ENCODE assay signal across 19 cellular contexts in genomic region chr4:38080575-38080974, GRCh38.
DNase-seq lines count a peak whose midpoint lies in the region; ATAC-seq, FAIRE-seq and TF ChIP-seq lines count a peak whose summit lies in the region.
"Had no signal": no experiment of that assay in that cellular context is flagged by ENCODE, and none has a peak within 500 bp of the region (broad histone marks: within the 10 kb centered on the region; RNA-seq: fewer than 3 reads in every experiment).

No MANE protein-coding gene starts in this region.

- TF ChIP-seq RAD21 in IMR-90 (IDR thresholded peaks at IDR 0.05; ENCODE audit: low read length) = no peak

- H3K56ac ChIP-seq in IMR-90 (ENCODE audit: extremely low read depth, insufficient read depth, low read length) = no peak overlapping the region

- H3K27ac Mint-ChIP-seq in chondrocyte (ENCODE audit: unreplicated experiment) = peak overlapping the region; percentile 58
- H3K27ac Mint-ChIP-seq in stimulated activated effector memory CD8-positive, alpha-beta T cell treated with anti-CD3 and anti-CD28 coated beads, Interleukin-12 subunit alpha, Interleukin-12 subunit beta, amount 100 ng/mL, for 72 hours = peak overlapping the region; percentile 32

- H4K5ac ChIP-seq in IMR-90 (ENCODE audit: low read depth, low read length) = no peak overlapping the region

- no peak for FAIRE-seq in small intestine (lab: Jason Lieb, UNC)
- FAIRE-seq: G401.6, H54 had no signal

- peaks cover 19 to 49% of the 10 kb centered on the region in 2 experiments; a peak in 3 of 4 replicates for H3K79me1 ChIP-seq in IMR-90 (ENCODE audit: low read depth in 1 of 2, low read length in 2 of 2)

- dilution Hi-C loops in IMR-90 (cut with HindIII; ENCODE audit: low sequenced_read_pairs, unreplicated experiment) = no loop called here

- H3K27me3 ChIP-seq in IMR-90 (ENCODE audit: control insufficient read depth, insufficient read depth, low read length) = no peaks in the 10 kb centered on the region
- no peaks in the 10 kb centered on the region for H3K27me3 ChIP-seq in mucosa of rectum (ENCODE audit: control insufficient read depth in 2 of 2, insufficient read depth in 2 of 2, low read length in 2 of 2)
- H3K27me3 ChIP-seq in small intestine (ENCODE audit: control insufficient read depth in 2 of 2, insufficient read depth in 2 of 2, low read length in 2 of 2) = no peaks in the 10 kb centered on the region
- H3K27me3 ChIP-seq in H7 (ENCODE audit: control insufficient read depth, insufficient read depth, low read length) = no peaks in the 10 kb centered on the region

- no TSS peak for BruUV-seq in IMR-90 (replicated peaks; lab: Mats Ljungman, UMichigan)

- H3K4me3 ChIP-seq in IMR-90 (ENCODE audit: insufficient read depth, low read depth, low read length) (no peak overlapping the region), mucosa of rectum (ENCODE audit: low read length in 2 of 2) (no peak overlapping the region), small intestine (ENCODE audit: low read depth in 1 of 2, low read length in 2 of 2) (no peak overlapping the region), H7 (ENCODE audit: insufficient read depth, low read depth, low read length) (no peak overlapping the region)

- intact Hi-C loops in IMR-90 (cut with micrococcal nuclease) = loop anchor here (5.0 kb wide), 1 partner anchor 52 kb away; no protein-coding TSS in a partner anchor

- DNase-seq in IMR-90 (no peak), chondrocyte (ENCODE audit: low spot score) (no peak), LoVo (ENCODE audit: low spot score) (no peak), NCI-H226 (no peak), small intestine (no peak), H7 (no peak)
- no peak for DNase-seq in stimulated activated effector memory CD8-positive, alpha-beta T cell treated with anti-CD3 and anti-CD28 coated beads, Interleukin-12 subunit alpha, Interleukin-12 subunit beta, amount 100 ng/mL, for 72 hours (ENCODE audit: low spot score in 2 of 2)
- DNase-seq: ACHN, HFFc6, NCI-H1417 treated with DMSO at 0.1 percent for 48 hours, NCI-H187 treated with DMSO at 0.1 percent for 48 hours, NCI-H2227 treated with DMSO at 0.1 percent for 48 hours, NCI-H524, NCI-H82, OCI-M1, SHP77 treated with DMSO at 0.1 percent for 48 hours had no signal

- H3K27ac ChIP-seq in IMR-90 (ENCODE audit: insufficient read depth, low read length) (no peak overlapping the region), mucosa of rectum (ENCODE audit: low read depth in 2 of 2, low read length in 2 of 2) (peak overlapping the region; percentile 89 to 94), small intestine (ENCODE audit: low read depth in 1 of 2, low read length in 1 of 2) (peak overlapping the region in 1 of 2 donors; percentile 68)

- no peak for ATAC-seq in IMR-90 (ENCODE audit: low read depth)
- no peak for ATAC-seq in stimulated activated effector memory CD8-positive, alpha-beta T cell treated with anti-CD3 and anti-CD28 coated beads, Interleukin-12 subunit alpha, Interleukin-12 subunit beta, amount 100 ng/mL, for 72 hours

- H3K4me1 Mint-ChIP-seq in chondrocyte (ENCODE audit: low read depth) = peaks cover 49% of the 10 kb centered on the region
- peaks cover 24% of the 10 kb centered on the region for H3K4me1 Mint-ChIP-seq in stimulated activated effector memory CD8-positive, alpha-beta T cell treated with anti-CD3 and anti-CD28 coated beads, Interleukin-12 subunit alpha, Interleukin-12 subunit beta, amount 100 ng/mL, for 72 hours

- H3K9me3 ChIP-seq in IMR-90 (ENCODE audit: control insufficient read depth, insufficient read depth, low read length) (no peaks in the 10 kb centered on the region), mucosa of rectum (ENCODE audit: control insufficient read depth in 2 of 2, low read length in 2 of 2) (no peaks in the 10 kb centered on the region), small intestine (ENCODE audit: control insufficient read depth, low read depth) (no peaks in the 10 kb centered on the region)

- no peak overlapping the region for H3K4me3 Mint-ChIP-seq in chondrocyte (ENCODE audit: unreplicated experiment)
- no peak overlapping the region for H3K4me3 Mint-ChIP-seq in stimulated activated effector memory CD8-positive, alpha-beta T cell treated with anti-CD3 and anti-CD28 coated beads, Interleukin-12 subunit alpha, Interleukin-12 subunit beta, amount 100 ng/mL, for 72 hours
- H3K4me3 Mint-ChIP-seq: HFFc6 had no signal

- no peak overlapping the region for H3K23ac ChIP-seq in IMR-90 (ENCODE audit: low read depth, low read length)

- H2BK20ac ChIP-seq in IMR-90 (ENCODE audit: low read depth, low read length) = peak overlapping the region; percentile 89

- H3K36me3 ChIP-seq in IMR-90 (ENCODE audit: control insufficient read depth, insufficient read depth, low read length) (no peaks in the 10 kb centered on the region; the same call in 1 of the 2 replicates), mucosa of rectum (ENCODE audit: control insufficient read depth in 2 of 2, insufficient read depth in 2 of 2, low read length in 2 of 2) (no peaks in the 10 kb centered on the region), small intestine (ENCODE audit: control insufficient read depth in 2 of 2, insufficient read depth in 2 of 2, low read length in 2 of 2) (peaks cover 3 to 9% of the 10 kb centered on the region in 2 donors), H7 (replicated peaks; ENCODE audit: control insufficient read depth, insufficient read depth, low read length) (no peaks in the 10 kb centered on the region; the same call in 1 of the 2 replicates)

- peak overlapping the region; percentile 96 for H2AK5ac ChIP-seq in IMR-90 (ENCODE audit: low read depth, low read length)

- H3K9me3 Mint-ChIP-seq in chondrocyte (ENCODE audit: low read depth) = peaks cover 2% of the 10 kb centered on the region
- H3K9me3 Mint-ChIP-seq in stimulated activated effector memory CD8-positive, alpha-beta T cell treated with anti-CD3 and anti-CD28 coated beads, Interleukin-12 subunit alpha, Interleukin-12 subunit beta, amount 100 ng/mL, for 72 hours = no peaks in the 10 kb centered on the region
- H3K9me3 Mint-ChIP-seq: HFFc6 had no signal

- H3K36me3 Mint-ChIP-seq in chondrocyte (ENCODE audit: low read depth) = peaks cover 3% of the 10 kb centered on the region
- H3K36me3 Mint-ChIP-seq in stimulated activated effector memory CD8-positive, alpha-beta T cell treated with anti-CD3 and anti-CD28 coated beads, Interleukin-12 subunit alpha, Interleukin-12 subunit beta, amount 100 ng/mL, for 72 hours = peaks cover 7% of the 10 kb centered on the region

- H3K4me2 ChIP-seq in IMR-90 (ENCODE audit: low read depth, low read length) = no peak overlapping the region

- POLR2A ChIA-PET in IMR-90 (lab: Charles Lee; ENCODE audit: unreplicated experiment) = no interaction called here

- in situ Hi-C loops in IMR-90 (cut with MboI; ENCODE audit: low sequenced_read_pairs) = no loop called here

- H2BK120ac ChIP-seq in IMR-90 (ENCODE audit: low read depth, low read length) = peak overlapping the region; percentile 70

- H2BK15ac ChIP-seq in IMR-90 (ENCODE audit: low read depth, low read length) = peak overlapping the region; percentile 75; the same call in 2 of the 3 replicates

- H2AK9ac ChIP-seq in IMR-90 (replicated peaks; ENCODE audit: low read depth, low read length, poor library complexity) = peak overlapping the region; percentile 60

- peak overlapping the region; percentile 86 for H4K91ac ChIP-seq in IMR-90 (ENCODE audit: insufficient read depth, low read depth, low read length)

- H3K9me1 ChIP-seq in IMR-90 (ENCODE audit: insufficient read depth, low read length) = peaks cover 30% of the 10 kb centered on the region

- H3K4ac ChIP-seq in IMR-90 (ENCODE audit: low read depth, low read length) = peak overlapping the region; percentile 82

- no peaks in the 10 kb centered on the region for H3K27me3 Mint-ChIP-seq in chondrocyte (ENCODE audit: low read depth)

- peak overlapping the region; percentile 34 for H3K14ac ChIP-seq in IMR-90 (replicated peaks; ENCODE audit: low read depth, low read length)

- no peak for TF ChIP-seq CTCF in IMR-90 (conservative IDR thresholded peaks at IDR 0.05; ENCODE audit: low read depth, low read length)
- no peak for TF ChIP-seq CTCF in chondrocyte (IDR thresholded peaks at IDR 0.05)

- TF ChIP-seq POLR2A in IMR-90 (IDR thresholded peaks at IDR 0.05; ENCODE audit: low read depth, low read length) = no peak

- no peak overlapping the region for H2AFZ ChIP-seq in IMR-90 (replicated peaks; ENCODE audit: low read length, poor library complexity)

- H3K18ac ChIP-seq in IMR-90 (ENCODE audit: low read depth, low read length) = no peak overlapping the region; the same call in 1 of the 2 replicates

- H3K4me1 ChIP-seq in IMR-90 (ENCODE audit: control insufficient read depth, insufficient read depth, low read length) (peaks cover 33% of the 10 kb centered on the region), mucosa of rectum (ENCODE audit: control insufficient read depth in 2 of 2, insufficient read depth in 2 of 2, low read length in 2 of 2) (peaks cover 17 to 48% of the 10 kb centered on the region in 2 donors), small intestine (ENCODE audit: control insufficient read depth in 2 of 2, insufficient read depth in 1 of 2, low read depth in 1 of 2, low read length in 1 of 2) (peaks cover 0 to 33% of the 10 kb centered on the region in 2 donors)

- H3K9ac ChIP-seq in IMR-90 (ENCODE audit: low read depth, low read length) (no peak overlapping the region), mucosa of rectum (ENCODE audit: low read depth in 1 of 2, low read length in 2 of 2) (no peak overlapping the region)

- CTCF ChIA-PET in IMR-90 (lab: Yijun Ruan, JAX) = no interaction called here

- 93% methylated on average over 3 of the region's 8 CpGs; no CpG with 5 or more reads in 1 of the 2 experiments for WGBS in IMR-90 (ENCODE audit: extremely low coverage in 2 of 2, insufficient read length in 1 of 2), 2 experiments
- WGBS in small intestine, 3 donors = 65 to 77% (median 72%) methylated on average over 8 of the region's 8 CpGs

- H4K20me1 ChIP-seq in IMR-90 (ENCODE audit: insufficient read depth, low read length) = no peaks in the 10 kb centered on the region

- H4K8ac ChIP-seq in IMR-90 (ENCODE audit: low read depth in 2 of 2, low read length in 2 of 2) = peak overlapping the region; percentile 62 to 68; a peak in 2 of 4 replicates

- H2BK5ac ChIP-seq in IMR-90 (ENCODE audit: low read depth, low read length, poor library complexity, severe bottlenecking) = peak overlapping the region; percentile 28

TF ChIP-seq in IMR-90, 13 proteins besides CTCF, POLR2A, EP300 and RAD21:
- no peak for TF ChIP-seq RCOR1 (IDR thresholded peaks at IDR 0.05; ENCODE audit: insufficient replicate concordance, low read length)
- no peak for TF ChIP-seq NFE2L2 (IDR thresholded peaks at IDR 0.05; ENCODE audit: low read depth, low read length)
- no peak for TF ChIP-seq BHLHE40 (IDR thresholded peaks at IDR 0.05; ENCODE audit: low read depth, low read length)
- no peak for TF ChIP-seq FOS (IDR thresholded peaks at IDR 0.05; ENCODE audit: low read depth, low read length)
- TF ChIP-seq MXI1 (IDR thresholded peaks at IDR 0.05; ENCODE audit: borderline replicate concordance, low read depth, low read length) = no peak
- TF ChIP-seq CHD1 (IDR thresholded peaks at IDR 0.05; ENCODE audit: low read depth, low read length) = no peak
